In the genomic region with DNA sequence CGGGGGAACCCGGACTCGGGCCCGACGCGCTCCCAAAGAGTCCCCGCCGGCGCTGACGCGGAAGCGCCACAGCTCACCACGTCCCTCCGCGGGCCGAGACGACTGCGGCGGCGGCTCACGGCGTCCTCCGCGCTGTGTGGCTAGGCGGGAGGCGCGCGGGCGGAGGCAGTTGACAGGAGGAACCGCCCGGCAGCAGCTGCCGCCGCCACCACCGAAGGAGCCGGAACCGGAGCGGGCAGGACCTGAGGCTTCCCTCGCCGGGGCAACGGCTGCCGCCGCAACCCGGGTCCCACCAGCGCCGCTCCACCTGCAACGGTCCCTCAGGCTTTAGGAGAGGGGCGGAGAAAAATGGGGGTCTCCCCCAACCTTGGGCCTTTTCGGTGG, we compare ENCODE assay signal across 8 cellular contexts. TPM values are rescaled to one million over a fixed set of nuclear protein-coding genes. Genes with fewer than 3 reads are reported as not detected.
DNase-seq lines count a peak whose midpoint lies in the region; ATAC-seq and TF ChIP-seq lines count a peak whose summit lies in the region.

No MANE protein-coding gene starts in this region.

- peak overlapping the region; percentile 94 for H3K4me3 ChIP-seq in LNCaP clone FGC (ENCODE audit: low read depth, low read length)
- peak overlapping the region; percentile 98 for H3K4me3 ChIP-seq in lower lobe of right lung

- peaks cover 42% of the 10 kb centered on the region for H3K4me1 ChIP-seq in lower lobe of right lung

- intact Hi-C loops in lower lobe of right lung (cut with DNase I) = no loop called here

- H3K36me3 ChIP-seq in lower lobe of right lung = peaks cover 16% of the 10 kb centered on the region

- H3K27ac ChIP-seq in lower lobe of right lung = peak overlapping the region; percentile 99

- H3K9me3 ChIP-seq in lower lobe of right lung = no peaks in the 10 kb centered on the region

- TF ChIP-seq CTCF in LNCaP clone FGC (IDR thresholded peaks at IDR 0.05; ENCODE audit: control insufficient read depth, extremely low read depth, insufficient read depth) (no peak), lower lobe of right lung (IDR thresholded peaks at IDR 0.05) (no peak)

- ATAC-seq in GM21515 (IDR thresholded peaks at IDR 0.05; ENCODE audit: unreplicated experiment) (peak; percentile 40), lower lobe of right lung (peak; percentile 85 to 90), GM21576 (IDR thresholded peaks at IDR 0.05; ENCODE audit: unreplicated experiment) (no peak)

- H3K27me3 ChIP-seq in lower lobe of right lung (ENCODE audit: low read depth) = no peaks in the 10 kb centered on the region

- peak; percentile 55 for DNase-seq in EH (ENCODE audit: low read depth)
- DNase-seq in LNCaP clone FGC (ENCODE audit: low read depth) = no peak
- DNase-seq in activated CD4-positive, alpha-beta T cell treated with anti-CD3 and anti-CD28 coated beads for 4 hours = peak; percentile 63 to 74
- DNase-seq in dedifferentiated amniotic fluid mesenchymal stem cell (ENCODE audit: extremely low spot score) = peak; percentile 17
- peak; percentile 81 for DNase-seq in lower lobe of right lung
- DNase-seq in stimulated activated CD4-positive, alpha-beta T cell treated with anti-CD3 and anti-CD28 coated beads, TNF-alpha, amount 100 ng/mL, for 24 hours (ENCODE audit: low read depth in 3 of 3) = peak; percentile 43 to 56 (median 46)

RNA-seq across cellular contexts. Expression of a gene that starts 0.3 kb away (rescaled TPM):
- total RNA-seq in lower lobe of right lung = 36.6 TPM
